33 cellular contexts compared by ENCODE assay signal in the genomic region with DNA sequence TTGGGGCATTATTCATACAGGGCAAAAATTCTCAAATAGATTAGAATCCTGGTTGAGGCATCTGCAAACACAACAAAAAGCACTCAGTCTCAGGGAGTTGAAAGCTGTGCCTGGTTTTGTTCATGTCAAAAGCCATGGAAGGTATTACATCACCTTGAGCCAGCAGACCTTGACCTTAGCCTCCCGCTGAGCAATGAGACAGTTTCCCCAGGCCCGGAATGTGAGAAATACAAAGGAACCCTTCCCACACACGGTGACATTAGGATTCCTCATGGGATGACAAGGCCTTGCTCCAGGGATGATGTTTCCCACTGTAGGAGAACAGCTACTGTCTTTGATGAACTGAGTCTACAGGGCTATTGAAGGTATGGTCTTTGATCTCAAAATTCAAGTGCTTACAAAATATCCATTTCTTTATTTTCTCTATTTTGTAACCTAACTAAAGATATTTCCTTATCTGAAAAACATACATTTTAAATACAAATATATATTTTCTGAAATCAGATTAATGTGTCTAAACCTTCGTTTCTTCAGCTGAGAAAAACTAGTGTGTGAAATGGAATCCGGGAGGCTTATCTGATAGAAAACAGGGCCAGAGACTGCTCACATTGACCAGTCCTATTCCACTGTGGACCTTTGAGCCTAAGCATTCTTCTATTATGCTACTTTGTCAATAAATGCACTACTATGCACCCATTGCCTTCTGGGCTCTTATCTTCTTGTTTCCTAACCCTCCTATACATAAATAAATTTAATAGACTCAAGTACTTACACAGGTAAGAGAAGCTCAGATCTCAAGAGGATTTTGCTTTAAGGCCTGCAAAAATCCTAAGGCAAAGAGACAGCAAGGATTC.
A peak's percentile ranks its signal among the peaks of the same experiment; 100 is the strongest.
DNase-seq lines count a peak whose midpoint lies in the region; ATAC-seq and TF ChIP-seq lines count a peak whose summit lies in the region.
"Had no signal": no experiment of that assay in that cellular context is flagged by ENCODE, and none has a peak within 500 bp of the region (broad histone marks: within the 10 kb centered on the region; RNA-seq: fewer than 3 reads in every experiment).

No MANE protein-coding gene starts in this region.

- H3K4me3 ChIP-seq in epithelial cell of proximal tubule (ENCODE audit: low read depth, low read length) (no peak overlapping the region), neural progenitor cell (no peak overlapping the region), tibial nerve (no peak overlapping the region)
- H3K4me3 ChIP-seq: BLaER1 treated with 17β-estradiol and CSF1 and Interleukin-3, amounts not matched to agents 10 nM and 100 nM; GM23248; SJCRH30; skin epidermis; upper lobe of right lung had no signal

- H2AFZ ChIP-seq in neural progenitor cell (replicated peaks), result no peak overlapping the region
- H2AFZ ChIP-seq: GM23248 had no signal

- H3K4me3 Mint-ChIP-seq in neural progenitor cell, result no peak overlapping the region
- H3K4me3 Mint-ChIP-seq: activated CD4-positive, alpha-beta T cell treated with anti-CD3 and anti-CD28 coated beads, Interleukin-2, amount 10 ng/mL, durations not matched to agents 7 days and 5 days; activated naive CD8-positive, alpha-beta T cell treated with anti-CD3 and anti-CD28 coated beads, Interleukin-2, amount 50 U/mL, for 24 hours; activated T-cell treated with anti-CD3 and anti-CD28 coated beads, Interleukin-2, amount 50 U/mL, for 4 hours; IgD-negative memory B cell; nephron progenitor cell; stimulated activated naive B cell treated with anti-CD40 and anti-IgM and Interleukin-4, amounts not matched to agents 10 μg/mL and 1 μg/mL and 100 μg/mL, for 72 hours had no signal

- H3K9me3 ChIP-seq in neural progenitor cell (ENCODE audit: low read depth) (no peaks in the 10 kb centered on the region), tibial nerve (no peaks in the 10 kb centered on the region)
- H3K9me3 ChIP-seq: BLaER1 treated with 17β-estradiol and CSF1 and Interleukin-3, amounts not matched to agents 10 nM and 100 nM; SJCRH30; upper lobe of right lung had no signal

- peaks cover 2% of the 10 kb centered on the region for H3K27me3 Mint-ChIP-seq in neural progenitor cell (ENCODE audit: insufficient read depth, low read depth)
- H3K27me3 Mint-ChIP-seq: activated naive CD8-positive, alpha-beta T cell treated with anti-CD3 and anti-CD28 coated beads, Interleukin-2, amount 50 U/mL, for 24 hours; IgD-negative memory B cell; stimulated activated naive B cell treated with anti-CD40 and anti-IgM and Interleukin-4, amounts not matched to agents 10 μg/mL and 1 μg/mL and 100 μg/mL, for 72 hours had no signal

- no peak overlapping the region for H3K4me2 ChIP-seq in neural progenitor cell
- H3K4me2 ChIP-seq: BLaER1 treated with 17β-estradiol and CSF1 and Interleukin-3, amounts not matched to agents 10 nM and 100 nM had no signal

- ATAC-seq in HG03342 (IDR thresholded peaks at IDR 0.05; ENCODE audit: unreplicated experiment) (no peak), HG02973 (IDR thresholded peaks at IDR 0.05; ENCODE audit: unreplicated experiment) (no peak)
- ATAC-seq: activated naive CD8-positive, alpha-beta T cell treated with anti-CD3 and anti-CD28 coated beads, Interleukin-2, amount 50 U/mL, for 24 hours; activated T-cell treated with anti-CD3 and anti-CD28 coated beads, Interleukin-2, amount 50 U/mL, for 4 hours; left cardiac atrium; stimulated activated naive B cell treated with anti-CD40 and anti-IgM and Interleukin-4, amounts not matched to agents 10 μg/mL and 1 μg/mL and 100 μg/mL, for 72 hours; upper lobe of right lung had no signal

- H3K9ac ChIP-seq in neural progenitor cell, result no peak overlapping the region
- H3K9ac ChIP-seq: BLaER1 treated with 17β-estradiol and CSF1 and Interleukin-3, amounts not matched to agents 10 nM and 100 nM; GM23248 had no signal

- peak; percentile 4 for DNase-seq in HuH-7.5 (ENCODE audit: low spot score)
- DNase-seq in epithelial cell of proximal tubule (ENCODE audit: low read depth), result peak; percentile 68
- DNase-seq in kidney tubule cell (ENCODE audit: low spot score), result peak; percentile 93
- DNase-seq in neural progenitor cell (ENCODE audit: low spot score), result no peak
- DNase-seq in tibial nerve (ENCODE audit: low spot score in 2 of 2), result no peak
- DNase-seq: activated CD4-positive, alpha-beta T cell treated with anti-CD3 and anti-CD28 coated beads, Interleukin-2, amount 10 ng/mL, durations not matched to agents 7 days and 5 days; activated gamma-delta T cell treated with Interleukin-2 at 50 U/mL for 16 hours; activated naive CD8-positive, alpha-beta T cell treated with anti-CD3 and anti-CD28 coated beads, Interleukin-2, amount 50 U/mL, for 24 hours; activated T-cell treated with anti-CD3 and anti-CD28 coated beads, Interleukin-2, amount 50 U/mL, for 4 hours; Calu3; central memory CD4-positive, alpha-beta T cell; cortex of kidney; DMS79; effector memory CD4-positive, alpha-beta T cell; erythroblast; GDM1; glutamatergic neuron; GM23248; left cardiac atrium; NCI-H187; NCI-H82; nephron progenitor cell; retina; SJCRH30; stimulated activated naive B cell treated with anti-CD40 and anti-IgM and Interleukin-4, amounts not matched to agents 10 μg/mL and 1 μg/mL and 100 μg/mL, for 72 hours; substantia nigra; T1000; upper lobe of right lung had no signal

- H3K4me1 ChIP-seq in neural progenitor cell, result no peaks in the 10 kb centered on the region
- no peaks in the 10 kb centered on the region for H3K4me1 ChIP-seq in tibial nerve

- peaks cover 8% of the 10 kb centered on the region for H3K4me1 Mint-ChIP-seq in neural progenitor cell
- H3K4me1 Mint-ChIP-seq: activated CD4-positive, alpha-beta T cell treated with anti-CD3 and anti-CD28 coated beads, Interleukin-2, amount 10 ng/mL, durations not matched to agents 7 days and 5 days; IgD-negative memory B cell had no signal

- WGBS in tibial nerve, 2 donors, result 58 to 72% methylated on average over 5 of the region's 5 CpGs

- no peak for TF ChIP-seq CTCF in epithelial cell of proximal tubule (conservative IDR thresholded peaks at IDR 0.05; ENCODE audit: low read depth, low read length)
- TF ChIP-seq CTCF in neural progenitor cell (IDR thresholded peaks at IDR 0.05), result no peak
- no peak for TF ChIP-seq CTCF in tibial nerve (IDR thresholded peaks at IDR 0.05)

- no peak for TF ChIP-seq EP300 in tibial nerve (IDR thresholded peaks at IDR 0.05)

- H3K36me3 Mint-ChIP-seq in neural progenitor cell, result no peaks in the 10 kb centered on the region
- H3K36me3 Mint-ChIP-seq: stimulated activated naive B cell treated with anti-CD40 and anti-IgM and Interleukin-4, amounts not matched to agents 10 μg/mL and 1 μg/mL and 100 μg/mL, for 72 hours had no signal

- TF ChIP-seq POLR2A in tibial nerve (IDR thresholded peaks at IDR 0.05), result no peak

- H4K20me1 ChIP-seq in neural progenitor cell (ENCODE audit: low read depth), result no peaks in the 10 kb centered on the region
- H4K20me1 ChIP-seq: BLaER1 treated with 17β-estradiol and CSF1 and Interleukin-3, amounts not matched to agents 10 nM and 100 nM had no signal

- no peaks in the 10 kb centered on the region for H3K36me3 ChIP-seq in neural progenitor cell
- no peaks in the 10 kb centered on the region for H3K36me3 ChIP-seq in tibial nerve
- H3K36me3 ChIP-seq: BLaER1 treated with 17β-estradiol and CSF1 and Interleukin-3, amounts not matched to agents 10 nM and 100 nM; SJCRH30; upper lobe of right lung had no signal

- no peak overlapping the region for H3K27ac Mint-ChIP-seq in neural progenitor cell
- H3K27ac Mint-ChIP-seq: activated CD4-positive, alpha-beta T cell treated with anti-CD3 and anti-CD28 coated beads, Interleukin-2, amount 10 ng/mL, durations not matched to agents 7 days and 5 days; activated naive CD8-positive, alpha-beta T cell treated with anti-CD3 and anti-CD28 coated beads, Interleukin-2, amount 50 U/mL, for 24 hours; IgD-negative memory B cell; nephron progenitor cell; stimulated activated naive B cell treated with anti-CD40 and anti-IgM and Interleukin-4, amounts not matched to agents 10 μg/mL and 1 μg/mL and 100 μg/mL, for 72 hours had no signal

- H3K27me3 ChIP-seq in neural progenitor cell (no peaks in the 10 kb centered on the region), tibial nerve (no peaks in the 10 kb centered on the region)
- H3K27me3 ChIP-seq: BLaER1 treated with 17β-estradiol and CSF1 and Interleukin-3, amounts not matched to agents 10 nM and 100 nM; SJCRH30; upper lobe of right lung had no signal

- no peaks in the 10 kb centered on the region for H3F3A ChIP-seq in neural progenitor cell (ENCODE audit: low read depth)

- H3K79me2 ChIP-seq in neural progenitor cell (ENCODE audit: low read depth), result no peaks in the 10 kb centered on the region

- H3K27ac ChIP-seq in neural progenitor cell (no peak overlapping the region), tibial nerve (no peak overlapping the region)
- H3K27ac ChIP-seq: BLaER1 treated with 17β-estradiol and CSF1 and Interleukin-3, amounts not matched to agents 10 nM and 100 nM; GM23248; SJCRH30; skin epidermis; upper lobe of right lung had no signal

- H3K9me3 Mint-ChIP-seq in neural progenitor cell, result no peaks in the 10 kb centered on the region
- H3K9me3 Mint-ChIP-seq: activated CD4-positive, alpha-beta T cell treated with anti-CD3 and anti-CD28 coated beads, Interleukin-2, amount 10 ng/mL, durations not matched to agents 7 days and 5 days; activated naive CD8-positive, alpha-beta T cell treated with anti-CD3 and anti-CD28 coated beads, Interleukin-2, amount 50 U/mL, for 24 hours; activated T-cell treated with anti-CD3 and anti-CD28 coated beads, Interleukin-2, amount 50 U/mL, for 4 hours; IgD-negative memory B cell; nephron progenitor cell; stimulated activated naive B cell treated with anti-CD40 and anti-IgM and Interleukin-4, amounts not matched to agents 10 μg/mL and 1 μg/mL and 100 μg/mL, for 72 hours had no signal

Comparison
In these comparisons a context has a peak if more than half of its experiments do, and no peak if none do; other contexts are left out.
1. DNase-seq: peak in HuH-7.5 (single experiment), epithelial cell of proximal tubule (single experiment) and kidney tubule cell (single experiment); none in neural progenitor cell (single experiment) and tibial nerve (0 of 2).